Comparison of ENCODE assay signal across 12 cellular contexts in genomic region chr12:4290011-4290790, GRCh38. TPM values are rescaled to one million over a fixed set of nuclear protein-coding genes. Genes with fewer than 3 reads are reported as not detected.
DNase-seq lines count a peak whose midpoint lies in the region; ATAC-seq and TF ChIP-seq lines count a peak whose summit lies in the region.
"Had no signal": no experiment of that assay in that cellular context is flagged by ENCODE, and none has a peak within 500 bp of the region (broad histone marks: within the 10 kb centered on the region; RNA-seq: fewer than 3 reads in every experiment).

No MANE protein-coding gene starts in this region.

- peak overlapping the region; percentile 56 for H3K27ac Mint-ChIP-seq in activated CD8-positive, alpha-beta T cell treated with anti-CD3 and anti-CD28 coated beads for 36 hours

- H3K4me1 ChIP-seq in esophagus squamous epithelium = peaks cover 5 to 79% (median 34%) of the 10 kb centered on the region in 3 donors
- peaks cover 0 to 98% (median 84%) of the 10 kb centered on the region in 4 donors for H3K4me1 ChIP-seq in sigmoid colon
- H3K4me1 ChIP-seq: pancreas had no signal

- no peak for TF ChIP-seq CTCF in activated CD8-positive, alpha-beta T cell treated with anti-CD3 and anti-CD28 coated beads for 36 hours (IDR thresholded peaks at IDR 0.05)
- TF ChIP-seq CTCF in esophagus squamous epithelium (IDR thresholded peaks at IDR 0.05) = no peak
- no peak for TF ChIP-seq CTCF in sigmoid colon (IDR thresholded peaks at IDR 0.05)

- H3K9me3 ChIP-seq in esophagus squamous epithelium = no peaks in the 10 kb centered on the region
- H3K9me3 ChIP-seq in sigmoid colon = no peaks in the 10 kb centered on the region
- H3K9me3 ChIP-seq: pancreas had no signal

- no peak for TF ChIP-seq EP300 in sigmoid colon (IDR thresholded peaks at IDR 0.05)

- H3K9me3 Mint-ChIP-seq in activated CD8-positive, alpha-beta T cell treated with anti-CD3 and anti-CD28 coated beads for 36 hours = no peaks in the 10 kb centered on the region

- no peak for ATAC-seq in activated CD8-positive, alpha-beta T cell treated with anti-CD3 and anti-CD28 coated beads for 36 hours
- no peak for ATAC-seq in GM18520 (IDR thresholded peaks at IDR 0.05; ENCODE audit: unreplicated experiment)

- no peak for TF ChIP-seq POLR2A in esophagus squamous epithelium (IDR thresholded peaks at IDR 0.05)
- no peak for TF ChIP-seq POLR2A in sigmoid colon (IDR thresholded peaks at IDR 0.05)

- H3K27ac ChIP-seq in esophagus squamous epithelium (peak overlapping the region; percentile 54 to 80 (median 75)), sigmoid colon (peak overlapping the region; percentile 58 to 86 (median 80))

- WGBS in esophagus squamous epithelium, 2 donors = 78 to 83% methylated on average over 25 to 27 of the region's 28 CpGs
- 86 to 88% methylated on average over 28 of the region's 28 CpGs for WGBS in sigmoid colon, 2 donors

- peaks cover 93% of the 10 kb centered on the region for H3K36me3 Mint-ChIP-seq in activated CD8-positive, alpha-beta T cell treated with anti-CD3 and anti-CD28 coated beads for 36 hours (ENCODE audit: low read depth)

- intact Hi-C loops in activated CD8-positive, alpha-beta T cell treated with anti-CD3 and anti-CD28 coated beads for 36 hours (cut with micrococcal nuclease) = no loop called here
- intact Hi-C loops in esophagus squamous epithelium (cut with DNase I) = no loop called here
- intact Hi-C loops in sigmoid colon (cut with DNase I) = no loop called here

- no peaks in the 10 kb centered on the region for H3K27me3 ChIP-seq in esophagus squamous epithelium
- H3K27me3 ChIP-seq in sigmoid colon = no peaks in the 10 kb centered on the region
- H3K27me3 ChIP-seq: pancreas had no signal

- no peak overlapping the region for H3K4me3 ChIP-seq in esophagus squamous epithelium
- peak overlapping the region in 1 of 4 donors; percentile 20 for H3K4me3 ChIP-seq in sigmoid colon
- H3K4me3 ChIP-seq: pancreas had no signal

- DNase-seq in ELF-1 (ENCODE audit: low read depth, low spot score) = peak; percentile 79
- no peak for DNase-seq in activated CD8-positive, alpha-beta T cell treated with anti-CD3 and anti-CD28 coated beads for 36 hours
- no peak for DNase-seq in esophagus squamous epithelium (lab: John Stamatoyannopoulos, UW)
- no peak for DNase-seq in sigmoid colon
- no peak for DNase-seq in KG1 (lab: John Stamatoyannopoulos, UW)
- no peak for DNase-seq in stimulated activated CD4-positive, alpha-beta T cell treated with anti-CD3 and anti-CD28 coated beads, Interleukin-1b, Interleukin-23, amount 100 ng/mL, for 48 hours
- DNase-seq: effector CD4-positive, alpha-beta T cell; NCI-H1048; NCI-H510A treated with DMSO at 0.1 percent for 48 hours; pancreas; stimulated activated CD4-positive, alpha-beta T cell treated with anti-CD3 and anti-CD28 coated beads, Interleukin-4, amount 100 ng/mL, for 1 hour had no signal

- POLR2A ChIA-PET in activated CD8-positive, alpha-beta T cell treated with anti-CD3 and anti-CD28 coated beads for 36 hours (lab: Charles Lee) = interaction anchor here (0.8 to 8.8 kb wide), 11 partner anchors 7 to 394 kb away, joined by 3 to 69 read pairs (median 10); no protein-coding TSS in a partner anchor

- H3K36me3 ChIP-seq in esophagus squamous epithelium (peaks cover 0 to 64% (median 16%) of the 10 kb centered on the region in 3 donors), sigmoid colon (peaks cover 12 to 59% (median 17%) of the 10 kb centered on the region in 4 donors)

- peak overlapping the region; percentile 9 for H3K4me3 Mint-ChIP-seq in activated CD8-positive, alpha-beta T cell treated with anti-CD3 and anti-CD28 coated beads for 36 hours

- no peaks in the 10 kb centered on the region for H3K27me3 Mint-ChIP-seq in activated CD8-positive, alpha-beta T cell treated with anti-CD3 and anti-CD28 coated beads for 36 hours

- CTCF ChIA-PET in activated CD8-positive, alpha-beta T cell treated with anti-CD3 and anti-CD28 coated beads for 36 hours (lab: Charles Lee) = interaction anchor here (1.3 to 4.2 kb wide), 3 partner anchors 13 to 296 kb away, joined by 4 to 24 read pairs (median 6); no protein-coding TSS in a partner anchor

- H3K4me1 Mint-ChIP-seq in activated CD8-positive, alpha-beta T cell treated with anti-CD3 and anti-CD28 coated beads for 36 hours (ENCODE audit: low read depth) = peaks cover 93% of the 10 kb centered on the region

RNA-seq across cellular contexts. Expression of gene CCND2, which starts 16.6 kb away (rescaled TPM):
- total RNA-seq in activated CD8-positive, alpha-beta T cell treated with anti-CD3 and anti-CD28 coated beads for 36 hours = 100 to 1,000 TPM; 617 to 639 TPM
- total RNA-seq in esophagus squamous epithelium = 10 to 100 TPM; 13.9 to 49.8 (median 35.9) TPM
- total RNA-seq in sigmoid colon = 100 to 1,000 TPM in 3 of 4 donors, 10 to 100 TPM in 1; 98.7 to 178 (median 149) TPM
- 10 to 100 TPM in 1 of 3 donors, 1 to 10 TPM in 2; 7.8 to 35.0 (median 8.6) TPM for polyA plus RNA-seq in sigmoid colon

RNA-seq across cellular contexts. Expression of gene TIGAR, which starts 30.8 kb away (rescaled TPM):
- total RNA-seq in activated CD8-positive, alpha-beta T cell treated with anti-CD3 and anti-CD28 coated beads for 36 hours = 1 to 10 TPM; 8.2 to 8.7 TPM
- total RNA-seq in esophagus squamous epithelium = 1 to 10 TPM; 5.1 to 8.1 (median 5.9) TPM
- total RNA-seq in sigmoid colon = 1 to 10 TPM; 4.4 to 6.0 (median 5.2) TPM
- 10 to 100 TPM in 1 of 3 donors, 1 to 10 TPM in 2; 7.1 to 14.6 (median 7.8) TPM for polyA plus RNA-seq in sigmoid colon
